In the genomic region with DNA sequence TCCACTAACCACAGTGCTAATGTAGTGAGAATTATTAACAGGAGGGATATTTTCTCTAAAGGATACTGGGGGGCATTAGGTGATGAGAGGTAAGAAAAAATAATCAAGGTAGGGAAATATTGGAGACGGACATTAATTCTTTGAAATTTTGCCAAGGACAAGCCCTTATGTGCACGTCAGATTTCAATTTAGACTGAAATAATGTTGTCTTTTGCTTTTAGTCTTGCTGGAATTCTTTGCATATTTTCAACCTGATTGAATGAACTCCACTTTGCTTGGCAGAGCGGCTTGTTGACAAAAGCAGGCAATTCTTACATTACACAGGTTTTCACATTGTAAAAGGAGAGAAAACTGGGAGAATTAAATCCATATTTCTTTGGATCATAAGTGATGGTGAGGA, we compare ENCODE assay signal across 24 cellular contexts. TPM values are rescaled to one million over a fixed set of nuclear protein-coding genes. Genes with fewer than 3 reads are reported as not detected.
DNase-seq lines count a peak whose midpoint lies in the region; ATAC-seq and TF ChIP-seq lines count a peak whose summit lies in the region.
"Had no signal": no experiment of that assay in that cellular context is flagged by ENCODE, and none has a peak within 500 bp of the region (broad histone marks: within the 10 kb centered on the region; RNA-seq: fewer than 3 reads in every experiment).

No MANE protein-coding gene starts in this region.

- 0 out of 2 replicates have a peak, but pooled peaks cover 3% of the 10 kb centered on the region for H3K36me3 Mint-ChIP-seq in HFFc6 (ENCODE audit: low read depth)

- H3K27me3 Mint-ChIP-seq in HFFc6 (ENCODE audit: insufficient read depth), result no peaks in the 10 kb centered on the region; the same call in 1 of the 2 replicates

- peak overlapping the region; percentile 11; the same call in 1 of the 2 replicates for H3K27ac Mint-ChIP-seq in HFFc6

- H3K4me1 ChIP-seq in mammary epithelial cell (ENCODE audit: insufficient read depth, low read length), result no peaks in the 10 kb centered on the region

- dilution Hi-C loops in mammary epithelial cell (cut with HindIII; ENCODE audit: low sequenced_read_pairs), result no loop called here

- no peaks in the 10 kb centered on the region for H4K20me1 ChIP-seq in mammary epithelial cell (ENCODE audit: insufficient read depth, low read length)

- H3K36me3 ChIP-seq in mammary epithelial cell (ENCODE audit: insufficient read depth, low read length), result no peaks in the 10 kb centered on the region
- H3K36me3 ChIP-seq: ovary, SJCRH30, tibial artery had no signal

- DNase-seq in A172 (ENCODE audit: low spot score) (peak; percentile 35), HFFc6 (peak; percentile 40), mammary epithelial cell (no peak), kidney glomerular epithelial cell (lab: John Stamatoyannopoulos, UW) (peak; percentile 88), inferior parietal cortex (ENCODE audit: extremely low spot score) (no peak), T-helper 2 cell (no peak), HUDEP-2 (lab: John Stamatoyannopoulos, UW; ENCODE audit: unreplicated experiment in 76 of 76) (no peak)
- DNase-seq: 8988T; activated CD4-positive, alpha-beta T cell treated with anti-CD3 and anti-CD28 coated beads for 1 hour; activated effector memory CD4-positive, alpha-beta T cell treated with Interleukin-2 at 50 U/mL for 16 hours; amygdala; dermis blood vessel endothelial cell; erythroblast; HCEC 1CT; NCI-H2029; NCI-H510A; ovary; SJCRH30; T1000; tibial artery had no signal

- CTCF ChIA-PET in mammary epithelial cell (lab: Charles Lee; ENCODE audit: low non-redundant PET), result no interaction called here

- H3K9me3 Mint-ChIP-seq in HFFc6, result no peaks in the 10 kb centered on the region

- no peaks in the 10 kb centered on the region for H3K79me2 ChIP-seq in mammary epithelial cell (ENCODE audit: insufficient read depth, low read length)

- no peak for ATAC-seq in HG03025 (IDR thresholded peaks at IDR 0.05; ENCODE audit: low FRiP score, unreplicated experiment)
- ATAC-seq: HepG2, left lobe of liver had no signal

- no TSS peak for BruUV-seq in mammary epithelial cell (replicated peaks; lab: Mats Ljungman, UMichigan)

- no peak overlapping the region for H3K27ac ChIP-seq in mammary epithelial cell (ENCODE audit: insufficient read depth, low read depth, low read length)
- H3K27ac ChIP-seq: ovary, SJCRH30, skin epidermis, tibial artery had no signal

- no peaks in the 10 kb centered on the region for H3K27me3 ChIP-seq in mammary epithelial cell (ENCODE audit: insufficient read depth, low read length)
- H3K27me3 ChIP-seq: ovary, SJCRH30, tibial artery had no signal

- 20% methylated on average over 3 of the region's 3 CpGs for WGBS in mammary epithelial cell (ENCODE audit: low coverage, missing lambda C conversion rate)

- peak overlapping the region; percentile 24 for H2AFZ ChIP-seq in mammary epithelial cell (ENCODE audit: low read depth, low read length)

- in situ Hi-C loops in mammary epithelial cell (cut with MboI; ENCODE audit: low sequenced_read_pairs in 2 of 2), result no loop called here

- TF ChIP-seq CTCF in HFFc6 (IDR thresholded peaks at IDR 0.05) (no peak), mammary epithelial cell (conservative IDR thresholded peaks at IDR 0.05 in 1 of 2, IDR thresholded peaks at IDR 0.05 in 1 of 2; ENCODE audit: extremely low read depth in 1 of 2, insufficient read depth in 1 of 2, low read depth in 1 of 2, low read length in 2 of 2) (no peak)

- no peak overlapping the region for H3K9ac ChIP-seq in mammary epithelial cell (ENCODE audit: insufficient read depth, low read length)

- H3K9me3 ChIP-seq in mammary epithelial cell (replicated peaks; ENCODE audit: insufficient read depth, low read length), result no peaks in the 10 kb centered on the region
- H3K9me3 ChIP-seq: ovary, SJCRH30, tibial artery had no signal

- H3K4me3 Mint-ChIP-seq in HFFc6, result peak overlapping the region; percentile 9; the same call in 1 of the 2 replicates

- H3K4me2 ChIP-seq in mammary epithelial cell (ENCODE audit: insufficient read depth, low read depth, low read length), result no peak overlapping the region

- no peak overlapping the region for H3K4me3 ChIP-seq in mammary epithelial cell (replicated peaks in 1 of 3; ENCODE audit: insufficient read depth in 1 of 3, low read depth in 2 of 3, low read length in 3 of 3)
- H3K4me3 ChIP-seq: ovary, SJCRH30, skin epidermis, tibial artery had no signal

- intact Hi-C loops in mammary epithelial cell (cut with micrococcal nuclease), result no loop called here

- H3K4me1 Mint-ChIP-seq in HFFc6 (ENCODE audit: low read depth), result peaks cover 32% of the 10 kb centered on the region

RNA-seq across cellular contexts. Expression of a gene that starts 25.0 kb away (rescaled TPM):
- 8.7 and 9.4 TPM in 2 replicates for total RNA-seq in A172 (2014; rRNA removed; shearing (Covaris generic))
- 10 to 100 TPM in 5 of 6 experiments, 1 to 10 TPM in 1; 9.7 to 11.6 (median 10.7) TPM for total RNA-seq in HFFc6 (2021; fragmentation: NEBNext Ultra II Directional; extraction: Animal tissue kit (Norgen Biotek cat#: 25700))
- total RNA-seq in mammary epithelial cell, result 10 to 100 TPM; 15.4 to 16.8 TPM
- polyA plus RNA-seq in mammary epithelial cell, result 6.7 TPM
- polyA minus RNA-seq in mammary epithelial cell, result 6.3 TPM

RNA-seq across cellular contexts. Expression of a gene that starts 26.6 kb away (rescaled TPM):
- total RNA-seq in A172 (2014; rRNA removed; shearing (Covaris generic)), result 0.16 TPM in 1 of 2 replicates, not detected in the other
- total RNA-seq in HFFc6 (2021; fragmentation: NEBNext Ultra II Directional; extraction: Animal tissue kit (Norgen Biotek cat#: 25700)), result under 1 TPM in 1 of 6 experiments, not detected in 5; 0.10 TPM
- total RNA-seq in mammary epithelial cell, result not detected
- polyA plus RNA-seq in mammary epithelial cell, result 0.03 TPM
- polyA minus RNA-seq in mammary epithelial cell, result not detected
- total RNA-seq: dermis blood vessel endothelial cell, HepG2, left lobe of liver, SJCRH30 had no signal
- polyA plus RNA-seq: HepG2, ovary had no signal

Comparison
In these comparisons a context has a peak if more than half of its experiments do, and no peak if none do; other contexts are left out.
1. DNase-seq: peak in A172 (single experiment), HFFc6 (single experiment) and kidney glomerular epithelial cell (single experiment); none in mammary epithelial cell (single experiment), inferior parietal cortex (single experiment), T-helper 2 cell (0 of 5) and HUDEP-2 (0 of 76).